In the genomic region with DNA sequence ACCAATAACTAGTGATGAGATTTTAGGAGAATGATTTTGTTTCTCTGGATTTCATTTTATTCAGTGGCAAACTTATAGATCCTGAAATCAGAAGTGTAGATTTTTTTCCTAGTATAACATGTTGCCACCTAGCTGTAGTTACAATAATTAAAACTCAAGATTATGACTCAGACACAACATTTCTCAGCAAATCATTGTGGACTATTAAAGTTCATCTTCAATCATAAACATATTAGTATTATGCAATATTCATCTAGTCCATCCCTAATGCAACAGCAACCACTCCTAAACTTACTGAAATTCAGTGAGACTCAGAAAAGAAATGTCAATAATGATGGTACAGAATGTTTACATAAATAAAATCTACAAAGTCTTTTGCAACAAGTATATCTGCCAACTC, we compare ENCODE assay signal across 21 cellular contexts. TPM values are rescaled to one million over a fixed set of nuclear protein-coding genes. Genes with fewer than 3 reads are reported as not detected.
DNase-seq lines count a peak whose midpoint lies in the region; ATAC-seq and TF ChIP-seq lines count a peak whose summit lies in the region.
"Had no signal": no experiment of that assay in that cellular context is flagged by ENCODE, and none has a peak within 500 bp of the region (broad histone marks: within the 10 kb centered on the region; RNA-seq: fewer than 3 reads in every experiment).

No MANE protein-coding gene starts in this region.

- no peaks in the 10 kb centered on the region for H3K9me3 Mint-ChIP-seq in CD4-positive, CD25-positive, alpha-beta regulatory T cell
- no peaks in the 10 kb centered on the region for H3K9me3 Mint-ChIP-seq in activated T-helper 1 cell treated with anti-CD3 and anti-CD28 coated beads, Interleukin-12 subunit alpha, Interleukin-12 subunit beta, Interleukin-2, Interleukin-4 antibody, amounts not matched to agents 30 ng/mL and 10 ng/mL and 1 ng/mL, durations not matched to agents 14 hours and 24 hours and 36 hours
- H3K9me3 Mint-ChIP-seq: activated naive CD4-positive, alpha-beta T cell treated with anti-CD3 and anti-CD28 coated beads, Interleukin-2, amount 10 ng/mL, durations not matched to agents 7 days and 5 days; CD8-positive, alpha-beta memory T cell; neural crest cell had no signal

- TF ChIP-seq CTCF in Loucy (conservative IDR thresholded peaks at IDR 0.05; ENCODE audit: low read length) = peak; percentile 26; the same call in 1 of the 2 replicates
- peak in 1 of 2 donors; percentile 29 for TF ChIP-seq CTCF in mammary epithelial cell (conservative IDR thresholded peaks at IDR 0.05 in 1 of 2, IDR thresholded peaks at IDR 0.05 in 1 of 2; ENCODE audit: extremely low read depth in 1 of 2, insufficient read depth in 1 of 2, low read depth in 1 of 2, low read length in 2 of 2)

- in situ Hi-C loops in mammary epithelial cell (cut with MboI; ENCODE audit: low sequenced_read_pairs in 2 of 2) = loop anchor here in 1 of 2 donors (25.0 kb wide), 1 partner anchor 218 kb away; no protein-coding TSS in a partner anchor

- ATAC-seq in CD4-positive, CD25-positive, alpha-beta regulatory T cell (ENCODE audit: low read depth in 2 of 2) = no peak
- ATAC-seq in left colon = peak; percentile 17

- H3K9me2 ChIP-seq in Loucy (replicated peaks; ENCODE audit: low read depth, low read length) = no peaks in the 10 kb centered on the region

- no peaks in the 10 kb centered on the region for H3K27me3 Mint-ChIP-seq in CD4-positive, CD25-positive, alpha-beta regulatory T cell
- no peaks in the 10 kb centered on the region for H3K27me3 Mint-ChIP-seq in activated T-helper 1 cell treated with anti-CD3 and anti-CD28 coated beads, Interleukin-12 subunit alpha, Interleukin-12 subunit beta, Interleukin-2, Interleukin-4 antibody, amounts not matched to agents 30 ng/mL and 10 ng/mL and 1 ng/mL, durations not matched to agents 14 hours and 24 hours and 36 hours (ENCODE audit: insufficient read depth)
- H3K27me3 Mint-ChIP-seq: activated naive CD4-positive, alpha-beta T cell treated with anti-CD3 and anti-CD28 coated beads, Interleukin-2, amount 10 ng/mL, durations not matched to agents 7 days and 5 days; CD8-positive, alpha-beta memory T cell had no signal

- no peaks in the 10 kb centered on the region for H3F3A ChIP-seq in Loucy (ENCODE audit: low read depth)

- H4K20me1 ChIP-seq in Loucy (ENCODE audit: insufficient read depth, low read length, poor library complexity, severe bottlenecking) = peaks cover 49% of the 10 kb centered on the region
- H4K20me1 ChIP-seq in mammary epithelial cell (ENCODE audit: insufficient read depth, low read length) = no peaks in the 10 kb centered on the region

- H3K27ac ChIP-seq in CD4-positive, CD25-positive, alpha-beta regulatory T cell (ENCODE audit: insufficient read depth, low read length, poor library complexity, severe bottlenecking) = peak overlapping the region; percentile 36
- no peak overlapping the region for H3K27ac ChIP-seq in mammary epithelial cell (ENCODE audit: insufficient read depth, low read depth, low read length)
- H3K27ac ChIP-seq: ascending aorta, hepatocyte, vagina had no signal

- H3K4me1 ChIP-seq in CD4-positive, CD25-positive, alpha-beta regulatory T cell (ENCODE audit: control insufficient read depth, insufficient read depth, low read length, poor library complexity, severe bottlenecking) = peaks cover 33% of the 10 kb centered on the region
- peaks cover 19% of the 10 kb centered on the region for H3K4me1 ChIP-seq in Loucy (ENCODE audit: insufficient read depth, low read length, poor library complexity, severe bottlenecking)
- H3K4me1 ChIP-seq in mammary epithelial cell (ENCODE audit: insufficient read depth, low read length) = peaks cover 13% of the 10 kb centered on the region

- peaks cover 32 to 73% (median 58%) of the 10 kb centered on the region in 4 donors for H3K4me1 Mint-ChIP-seq in CD4-positive, CD25-positive, alpha-beta regulatory T cell
- H3K4me1 Mint-ChIP-seq in activated T-helper 1 cell treated with anti-CD3 and anti-CD28 coated beads, Interleukin-12 subunit alpha, Interleukin-12 subunit beta, Interleukin-2, Interleukin-4 antibody, amounts not matched to agents 30 ng/mL and 10 ng/mL and 1 ng/mL, durations not matched to agents 14 hours and 24 hours and 36 hours (ENCODE audit: low read depth) = peaks cover 39% of the 10 kb centered on the region
- H3K4me1 Mint-ChIP-seq: neural crest cell had no signal

- no peaks in the 10 kb centered on the region for H3K9me3 ChIP-seq in CD4-positive, CD25-positive, alpha-beta regulatory T cell (ENCODE audit: control insufficient read depth in 2 of 2, low read length in 2 of 2)
- H3K9me3 ChIP-seq in Loucy (ENCODE audit: insufficient read depth, low read depth, low read length) = no peaks in the 10 kb centered on the region
- H3K9me3 ChIP-seq in mammary epithelial cell (replicated peaks; ENCODE audit: insufficient read depth, low read length) = no peaks in the 10 kb centered on the region
- H3K9me3 ChIP-seq: ascending aorta, vagina had no signal

- no peak overlapping the region for H3K9ac ChIP-seq in Loucy (ENCODE audit: low read depth, low read length, poor library complexity, severe bottlenecking)
- H3K9ac ChIP-seq in mammary epithelial cell (ENCODE audit: insufficient read depth, low read length) = no peak overlapping the region

- no peak overlapping the region for H2AFZ ChIP-seq in Loucy (ENCODE audit: low read length)
- no peak overlapping the region for H2AFZ ChIP-seq in mammary epithelial cell (ENCODE audit: low read depth, low read length)
- H2AFZ ChIP-seq: hepatocyte had no signal

- H3K4me2 ChIP-seq in Loucy (ENCODE audit: low read depth, low read length, poor library complexity, severe bottlenecking) (no peak overlapping the region), mammary epithelial cell (ENCODE audit: insufficient read depth, low read depth, low read length) (no peak overlapping the region)
- H3K4me2 ChIP-seq: hepatocyte had no signal

- peaks cover 66% of the 10 kb centered on the region for H3K79me2 ChIP-seq in Loucy (ENCODE audit: insufficient read depth, low read length)
- peaks cover 88% of the 10 kb centered on the region for H3K79me2 ChIP-seq in mammary epithelial cell (ENCODE audit: insufficient read depth, low read length)

- no peak overlapping the region for H3K27ac Mint-ChIP-seq in CD4-positive, CD25-positive, alpha-beta regulatory T cell
- no peak overlapping the region for H3K27ac Mint-ChIP-seq in activated T-helper 1 cell treated with anti-CD3 and anti-CD28 coated beads, Interleukin-12 subunit alpha, Interleukin-12 subunit beta, Interleukin-2, Interleukin-4 antibody, amounts not matched to agents 30 ng/mL and 10 ng/mL and 1 ng/mL, durations not matched to agents 14 hours and 24 hours and 36 hours
- H3K27ac Mint-ChIP-seq: activated naive CD4-positive, alpha-beta T cell treated with anti-CD3 and anti-CD28 coated beads, Interleukin-2, amount 10 ng/mL, durations not matched to agents 7 days and 5 days had no signal

- no peak overlapping the region for H3K4me3 ChIP-seq in CD4-positive, CD25-positive, alpha-beta regulatory T cell (ENCODE audit: low read depth, low read length)
- H3K4me3 ChIP-seq in Loucy (ENCODE audit: low read length, poor library complexity, severe bottlenecking) (no peak overlapping the region), mammary epithelial cell (replicated peaks in 1 of 3; ENCODE audit: insufficient read depth in 1 of 3, low read depth in 2 of 3, low read length in 3 of 3) (no peak overlapping the region)
- H3K4me3 ChIP-seq: ascending aorta, hepatocyte, vagina had no signal

- DNase-seq in CD4-positive, CD25-positive, alpha-beta regulatory T cell = no peak
- DNase-seq in mammary epithelial cell = peak; percentile 12
- no peak for DNase-seq in left colon
- no peak for DNase-seq in NCI-H524 treated with DMSO at 0.1 percent for 48 hours (lab: John Stamatoyannopoulos, UW)
- no peak for DNase-seq in NCI-H2171 (lab: John Stamatoyannopoulos, UW)
- no peak for DNase-seq in NCI-H226
- no peak for DNase-seq in activated T-helper 1 cell treated with anti-CD3 and anti-CD28 coated beads, Interleukin-12 subunit alpha, Interleukin-12 subunit beta, Interleukin-2, Interleukin-4 antibody, amounts not matched to agents 30 ng/mL and 10 ng/mL and 1 ng/mL, durations not matched to agents 14 hours and 24 hours and 36 hours (ENCODE audit: low spot score)
- DNase-seq: activated T-cell treated with anti-CD3 and anti-CD28 coated beads, Interleukin-2, amount 50 U/mL, for 1 hour; EL; Karpas-422; kidney; NCI-H1105 treated with DMSO at 0.1 percent for 48 hours; NCI-H69; substantia nigra had no signal

- CTCF ChIA-PET in mammary epithelial cell (lab: Charles Lee; ENCODE audit: low non-redundant PET) = interaction anchor here (0.7 kb wide), 1 partner anchor 325 kb away, joined by 6 read pairs; no protein-coding TSS in a partner anchor

- H3K36me3 ChIP-seq in CD4-positive, CD25-positive, alpha-beta regulatory T cell (ENCODE audit: control insufficient read depth, insufficient read depth, low read length) = peaks cover 10% of the 10 kb centered on the region
- H3K36me3 ChIP-seq in Loucy (ENCODE audit: insufficient read depth, low read length) = peaks cover 7% of the 10 kb centered on the region; the same call in 1 of the 2 replicates
- no peaks in the 10 kb centered on the region for H3K36me3 ChIP-seq in mammary epithelial cell (ENCODE audit: insufficient read depth, low read length)
- H3K36me3 ChIP-seq: ascending aorta, vagina had no signal

- H3K36me3 Mint-ChIP-seq in CD4-positive, CD25-positive, alpha-beta regulatory T cell = no peaks in the 10 kb centered on the region
- H3K36me3 Mint-ChIP-seq in activated T-helper 1 cell treated with anti-CD3 and anti-CD28 coated beads, Interleukin-12 subunit alpha, Interleukin-12 subunit beta, Interleukin-2, Interleukin-4 antibody, amounts not matched to agents 30 ng/mL and 10 ng/mL and 1 ng/mL, durations not matched to agents 14 hours and 24 hours and 36 hours (ENCODE audit: low read depth) = peaks cover 5% of the 10 kb centered on the region

- no TSS peak for BruUV-seq in mammary epithelial cell (replicated peaks; lab: Mats Ljungman, UMichigan)

- peak overlapping the region in 1 of 4 donors; percentile 14 for H3K4me3 Mint-ChIP-seq in CD4-positive, CD25-positive, alpha-beta regulatory T cell
- H3K4me3 Mint-ChIP-seq in activated T-helper 1 cell treated with anti-CD3 and anti-CD28 coated beads, Interleukin-12 subunit alpha, Interleukin-12 subunit beta, Interleukin-2, Interleukin-4 antibody, amounts not matched to agents 30 ng/mL and 10 ng/mL and 1 ng/mL, durations not matched to agents 14 hours and 24 hours and 36 hours = no peak overlapping the region
- H3K4me3 Mint-ChIP-seq: activated naive CD4-positive, alpha-beta T cell treated with anti-CD3 and anti-CD28 coated beads, Interleukin-2, amount 10 ng/mL, durations not matched to agents 7 days and 5 days; neural crest cell had no signal

- intact Hi-C loops in mammary epithelial cell (cut with micrococcal nuclease) = no loop called here
- intact Hi-C loops in left colon (cut with DNase I, micrococcal nuclease) = no loop called here
- intact Hi-C loops in activated T-helper 1 cell treated with anti-CD3 and anti-CD28 coated beads, Interleukin-12 subunit alpha, Interleukin-12 subunit beta, Interleukin-2, Interleukin-4 antibody, amounts not matched to agents 30 ng/mL and 10 ng/mL and 1 ng/mL, durations not matched to agents 14 hours and 24 hours and 36 hours (cut with micrococcal nuclease) = no loop called here

- dilution Hi-C loops in mammary epithelial cell (cut with HindIII; ENCODE audit: low sequenced_read_pairs) = no loop called here

- no peaks in the 10 kb centered on the region for H3K27me3 ChIP-seq in CD4-positive, CD25-positive, alpha-beta regulatory T cell (ENCODE audit: control insufficient read depth, insufficient read depth, low read length)
- H3K27me3 ChIP-seq in Loucy (ENCODE audit: insufficient read depth, low read length, poor library complexity, severe bottlenecking) = no peaks in the 10 kb centered on the region
- H3K27me3 ChIP-seq in mammary epithelial cell (ENCODE audit: insufficient read depth, low read length) = no peaks in the 10 kb centered on the region
- H3K27me3 ChIP-seq: ascending aorta, hepatocyte, vagina had no signal

RNA-seq across cellular contexts. Expression of gene USP34, which starts 51.3 kb away (rescaled TPM):
- 197 TPM for total RNA-seq in CD4-positive, CD25-positive, alpha-beta regulatory T cell
- polyA plus RNA-seq in CD4-positive, CD25-positive, alpha-beta regulatory T cell = 10 to 100 TPM; 16.6 to 20.9 (median 17.5) TPM
- total RNA-seq in mammary epithelial cell = 100 to 1,000 TPM in 1 of 2 donors, 10 to 100 TPM in 1; 84.5 to 108 TPM
- polyA plus RNA-seq in mammary epithelial cell = 23.1 TPM
- 193 TPM for polyA minus RNA-seq in mammary epithelial cell
- 10 to 100 TPM; 81.3 to 89.0 TPM for total RNA-seq in left colon
- 91.3 and 98.1 TPM in 2 replicates for total RNA-seq in activated T-helper 1 cell treated with anti-CD3 and anti-CD28 coated beads, Interleukin-12 subunit alpha, Interleukin-12 subunit beta, Interleukin-2, Interleukin-4 antibody, amounts not matched to agents 30 ng/mL and 10 ng/mL and 1 ng/mL, durations not matched to agents 14 hours and 24 hours and 36 hours
